In genomic region chr16:26186221-26186620, GRCh38 we compare ENCODE assay signal across 6 cellular contexts.
"Had no signal": no experiment of that assay in that cellular context is flagged by ENCODE, and none has a peak within 500 bp of the region (broad histone marks: within the 10 kb centered on the region; RNA-seq: fewer than 3 reads in every experiment).

No MANE protein-coding gene starts in this region.

- H3K4me3 ChIP-seq: GM23338 had no signal

- DNase-seq: H9, HCEC 1CT, KBM-7 had no signal

- H3K27ac ChIP-seq: HL-60 had no signal

- ATAC-seq: GM23338, HepG2 had no signal
